In genomic region chr22:41660416-41660815, GRCh38 we compare ENCODE assay signal across 1 cellular context.
TF ChIP-seq lines count a peak whose summit lies in the region.

No MANE protein-coding gene starts in this region.

TF ChIP-seq in HEK293, 187 proteins besides CTCF, POLR2A, EP300 and RAD21 (continued from another document):
- no peak for TF ChIP-seq ZBTB10 (tag by site-specific recombination; IDR thresholded peaks at IDR 0.05)
- peak; percentile 70 for TF ChIP-seq KLF8 (tag by site-specific recombination; IDR thresholded peaks at IDR 0.05)
- peak; percentile 81 for TF ChIP-seq ZNF398 (tag by site-specific recombination; IDR thresholded peaks at IDR 0.05)
- TF ChIP-seq ZBTB21 (tag by site-specific recombination; IDR thresholded peaks at IDR 0.05): peak; percentile 47; the same call in 1 of the 2 replicates
- TF ChIP-seq ZEB2 (tag by site-specific recombination; IDR thresholded peaks at IDR 0.05): peak; percentile 54; the same call in 1 of the 2 replicates
- TF ChIP-seq SP7 (tag by site-specific recombination; IDR thresholded peaks at IDR 0.05): peak; percentile 46
- TF ChIP-seq ZBTB7A (tag by site-specific recombination; IDR thresholded peaks at IDR 0.05; ENCODE audit: low read depth): no peak
- peak; percentile 20; the same call in 1 of the 2 replicates for TF ChIP-seq GLIS1 (tag by site-specific recombination; IDR thresholded peaks at IDR 0.05)
- TF ChIP-seq ZNF558 (tag by site-specific recombination; IDR thresholded peaks at IDR 0.05): peak; percentile 20; the same call in 1 of the 2 replicates
- TF ChIP-seq WT1 (tag by site-specific recombination; IDR thresholded peaks at IDR 0.05): no peak
- TF ChIP-seq ZNF639 (tag by site-specific recombination; IDR thresholded peaks at IDR 0.05): 0 out of 2 replicates have a peak, but pooled peaks have one; percentile 45
- peak; percentile 75 for TF ChIP-seq ZNF366 (tag by site-specific recombination; conservative IDR thresholded peaks at IDR 0.05)
- peak; percentile 71 for TF ChIP-seq KLF1 (tag by site-specific recombination; IDR thresholded peaks at IDR 0.05)
- TF ChIP-seq ZNF692 (tag by site-specific recombination; IDR thresholded peaks at IDR 0.05): 0 out of 2 replicates have a peak, but pooled peaks have one; percentile 32
- no peak for TF ChIP-seq ZNF404 (tag by site-specific recombination; IDR thresholded peaks at IDR 0.05)
- peak; percentile 62 for TF ChIP-seq ZFHX2 (tag by site-specific recombination; conservative IDR thresholded peaks at IDR 0.05)
- peak; percentile 64 for TF ChIP-seq HIC1 (tag by site-specific recombination; IDR thresholded peaks at IDR 0.05)
- no peak for TF ChIP-seq ZNF707 (tag by site-specific recombination; IDR thresholded peaks at IDR 0.05)
- peak; percentile 52; the same call in 1 of the 2 replicates for TF ChIP-seq ZXDB (tag by site-specific recombination; IDR thresholded peaks at IDR 0.05)
- TF ChIP-seq EGR2 (tag by site-specific recombination; IDR thresholded peaks at IDR 0.05; ENCODE audit: low read depth): peak; percentile 55
- TF ChIP-seq ATF2 (tag by site-specific recombination; IDR thresholded peaks at IDR 0.05; ENCODE audit: low read depth): peak; percentile 72
- TF ChIP-seq PATZ1 (tag by site-specific recombination; IDR thresholded peaks at IDR 0.05): peak; percentile 54
TF ChIP-seq in HEK293: peak in this region for 20.
